11 cellular contexts compared by ENCODE assay signal in genomic region chr10:124522903-124523260, GRCh38.
DNase-seq lines count a peak whose midpoint lies in the region; ATAC-seq and TF ChIP-seq lines count a peak whose summit lies in the region.
"Had no signal": no experiment of that assay in that cellular context is flagged by ENCODE, and none has a peak within 500 bp of the region (broad histone marks: within the 10 kb centered on the region; RNA-seq: fewer than 3 reads in every experiment).

No MANE protein-coding gene starts in this region.

- H3K4me1 Mint-ChIP-seq in nephron progenitor cell, result peaks cover 39% of the 10 kb centered on the region

- DNase-seq in NCI-H2029 (lab: John Stamatoyannopoulos, UW) (peak; percentile 49), caudate nucleus (lab: John Stamatoyannopoulos, UW) (no peak), nephron progenitor cell (no peak), medulla oblongata (ENCODE audit: extremely low spot score) (no peak)

- peak overlapping the region in 4 of 10 experiments; percentile 5 to 42 (median 20); a peak in 2 of 20 replicates for H3K4me3 ChIP-seq in BLaER1 treated with 17β-estradiol and CSF1 and Interleukin-3, amounts not matched to agents 10 nM and 100 nM
- H3K4me3 ChIP-seq: ascending aorta, lung had no signal

- no peak for TF ChIP-seq CTCF in nephron progenitor cell (IDR thresholded peaks at IDR 0.05)

- H3K27ac ChIP-seq in BLaER1 treated with 17β-estradiol and CSF1 and Interleukin-3, amounts not matched to agents 10 nM and 100 nM, result peak overlapping the region; percentile 11 to 60 (median 50); a peak in 16 of 22 replicates
- H3K27ac ChIP-seq in caudate nucleus (ENCODE audit: low read depth, low read length), result peak overlapping the region; percentile 52
- H3K27ac ChIP-seq: ascending aorta had no signal

- H3K27ac Mint-ChIP-seq in nephron progenitor cell, result peak overlapping the region; percentile 95
- H3K27ac Mint-ChIP-seq: stimulated activated naive CD8-positive, alpha-beta T cell treated with anti-CD3 and anti-CD28 coated beads, Interleukin-15, Interleukin-2, amounts not matched to agents 100 ng/mL and 50 ng/mL, for 24 hours had no signal

- H3K27me3 ChIP-seq in BLaER1 treated with 17β-estradiol and CSF1 and Interleukin-3, amounts not matched to agents 10 nM and 100 nM, result 0 out of 22 replicates have a peak, but pooled peaks cover 0 to 4% (median 0%) of the 10 kb centered on the region in 11 experiments
- H3K27me3 ChIP-seq: ascending aorta had no signal

- H3K9me3 Mint-ChIP-seq in nephron progenitor cell, result no peaks in the 10 kb centered on the region
- H3K9me3 Mint-ChIP-seq: stimulated activated naive CD8-positive, alpha-beta T cell treated with anti-CD3 and anti-CD28 coated beads, Interleukin-15, Interleukin-2, amounts not matched to agents 100 ng/mL and 50 ng/mL, for 24 hours had no signal

- ATAC-seq in HG03520 (IDR thresholded peaks at IDR 0.05; ENCODE audit: unreplicated experiment) (no peak), HG02840 (IDR thresholded peaks at IDR 0.05; ENCODE audit: low FRiP score, unreplicated experiment) (no peak), GM21447 (IDR thresholded peaks at IDR 0.05; ENCODE audit: unreplicated experiment) (no peak)

- H3K36me3 Mint-ChIP-seq in nephron progenitor cell (ENCODE audit: low read depth), result peaks cover 4% of the 10 kb centered on the region

- no peaks in the 10 kb centered on the region for H3K9me3 ChIP-seq in BLaER1 treated with 17β-estradiol and CSF1 and Interleukin-3, amounts not matched to agents 10 nM and 100 nM (replicated peaks in 1 of 11)
- H3K9me3 ChIP-seq: ascending aorta had no signal

- peak overlapping the region; percentile 68 for H3K4me3 Mint-ChIP-seq in nephron progenitor cell
- H3K4me3 Mint-ChIP-seq: stimulated activated naive CD8-positive, alpha-beta T cell treated with anti-CD3 and anti-CD28 coated beads, Interleukin-15, Interleukin-2, amounts not matched to agents 100 ng/mL and 50 ng/mL, for 24 hours had no signal

- H3K4me1 ChIP-seq in BLaER1 treated with 17β-estradiol and CSF1 and Interleukin-3, amounts not matched to agents 10 nM and 100 nM, result peaks cover 34 to 61% (median 50%) of the 10 kb centered on the region in 10 experiments
- H3K4me1 ChIP-seq: ascending aorta had no signal

- peak overlapping the region in 8 of 11 experiments; percentile 19 to 53 (median 49); a peak in 10 of 22 replicates for H3K9ac ChIP-seq in BLaER1 treated with 17β-estradiol and CSF1 and Interleukin-3, amounts not matched to agents 10 nM and 100 nM

- H4K20me1 ChIP-seq in BLaER1 treated with 17β-estradiol and CSF1 and Interleukin-3, amounts not matched to agents 10 nM and 100 nM, result peaks cover 0 to 5% (median 0%) of the 10 kb centered on the region in 11 experiments; a peak in 3 of 22 replicates

- H3K36me3 ChIP-seq in BLaER1 treated with 17β-estradiol and CSF1 and Interleukin-3, amounts not matched to agents 10 nM and 100 nM, result no peaks in the 10 kb centered on the region
- H3K36me3 ChIP-seq: ascending aorta had no signal

- no peaks in the 10 kb centered on the region for H3K27me3 Mint-ChIP-seq in nephron progenitor cell (ENCODE audit: low read depth, poor library complexity)
- H3K27me3 Mint-ChIP-seq: stimulated activated naive CD8-positive, alpha-beta T cell treated with anti-CD3 and anti-CD28 coated beads, Interleukin-15, Interleukin-2, amounts not matched to agents 100 ng/mL and 50 ng/mL, for 24 hours had no signal

- peak overlapping the region; percentile 71 to 96 (median 85) for H3K4me2 ChIP-seq in BLaER1 treated with 17β-estradiol and CSF1 and Interleukin-3, amounts not matched to agents 10 nM and 100 nM
